ENCODE assay signal across 21 cellular contexts in genomic region chr19:17854061-17854460, GRCh38. TPM values are rescaled to one million over a fixed set of nuclear protein-coding genes. Genes with fewer than 3 reads are reported as not detected.
A peak's percentile ranks its signal among the peaks of the same experiment; 100 is the strongest.
DNase-seq lines count a peak whose midpoint lies in the region; ATAC-seq and TF ChIP-seq lines count a peak whose summit lies in the region.
"Had no signal": no experiment of that assay in that cellular context is flagged by ENCODE, and none has a peak within 500 bp of the region (broad histone marks: within the 10 kb centered on the region; RNA-seq: fewer than 3 reads in every experiment).

No MANE protein-coding gene starts in this region.

- WGBS in mammary epithelial cell (ENCODE audit: low coverage, missing lambda C conversion rate), result 17% methylated on average over 3 of the region's 6 CpGs
- no CpG with 5 or more reads among the region's 6 CpGs for WGBS in mesendoderm (ENCODE audit: extremely low coverage, insufficient coverage, low lambda C conversion rate)
- WGBS in psoas muscle, 3 donors, result 84 to 86% (median 84%) methylated on average over 6 of the region's 6 CpGs

- no peaks in the 10 kb centered on the region for H3K36me3 ChIP-seq in mammary epithelial cell (ENCODE audit: insufficient read depth, low read length)
- no peaks in the 10 kb centered on the region for H3K36me3 ChIP-seq in breast epithelium
- no peaks in the 10 kb centered on the region for H3K36me3 ChIP-seq in Karpas-422 (ENCODE audit: insufficient read depth, low read length)
- H3K36me3 ChIP-seq in mesendoderm (ENCODE audit: control insufficient read depth, insufficient read depth, low read length), result no peaks in the 10 kb centered on the region
- no peaks in the 10 kb centered on the region for H3K36me3 ChIP-seq in psoas muscle (ENCODE audit: insufficient read depth in 1 of 2, low read depth in 1 of 2)

- H3K4me1 ChIP-seq in mammary epithelial cell (ENCODE audit: insufficient read depth, low read length) (peaks cover 9% of the 10 kb centered on the region), breast epithelium (no peaks in the 10 kb centered on the region), Karpas-422 (ENCODE audit: low read length) (peaks cover 8% of the 10 kb centered on the region), mesendoderm (ENCODE audit: control insufficient read depth, low read depth, low read length) (no peaks in the 10 kb centered on the region), psoas muscle (no peaks in the 10 kb centered on the region)
- H3K4me1 ChIP-seq: Caco-2 had no signal

- no peak for ATAC-seq in psoas muscle
- ATAC-seq: A549, HCT116 had no signal

- in situ Hi-C loops in mammary epithelial cell (cut with MboI; ENCODE audit: low sequenced_read_pairs in 2 of 2), result loop anchor here in 1 of 2 donors (10.0 kb wide), 1 partner anchor 409 kb away; the partner anchor contains the start of gene TMEM221

- no peak overlapping the region for H2BK120ac ChIP-seq in mesendoderm (ENCODE audit: low read depth, low read length)

- H3K56ac ChIP-seq in mesendoderm (ENCODE audit: low read length), result peak overlapping the region; percentile 7

- BruUV-seq in mammary epithelial cell (replicated peaks; lab: Mats Ljungman, UMichigan), result no TSS peak

- intact Hi-C loops in mammary epithelial cell (cut with micrococcal nuclease) (loop anchor here (2.0 to 10.0 kb wide), 5 partner anchors 59 to 401 kb away; partner anchors contain the start of gene B3GNT3), breast epithelium (cut with DNase I; ENCODE audit: low total_unique reads) (no loop called here), psoas muscle (cut with DNase I) (loop anchor here in 1 of 2 donors (1.0 to 5.0 kb wide), 2 partner anchors 47 to 147 kb away; no protein-coding TSS in a partner anchor)

- no peak overlapping the region for H3K18ac ChIP-seq in mesendoderm (ENCODE audit: low read length)

- no peak overlapping the region for H3K9ac ChIP-seq in mammary epithelial cell (ENCODE audit: insufficient read depth, low read length)
- no peak overlapping the region for H3K9ac ChIP-seq in Karpas-422 (ENCODE audit: low read length)
- no peak overlapping the region for H3K9ac ChIP-seq in mesendoderm (ENCODE audit: low read length)
- H3K9ac ChIP-seq: GM23248 had no signal

- H4K20me1 ChIP-seq in mammary epithelial cell (ENCODE audit: insufficient read depth, low read length) (no peaks in the 10 kb centered on the region), Karpas-422 (ENCODE audit: insufficient read depth, low read depth, low read length) (no peaks in the 10 kb centered on the region)

- H3K79me1 ChIP-seq in mesendoderm (ENCODE audit: low read length), result no peaks in the 10 kb centered on the region

- H2AFZ ChIP-seq in mammary epithelial cell (ENCODE audit: low read depth, low read length) (peak overlapping the region; percentile 21), Karpas-422 (ENCODE audit: low read length) (no peak overlapping the region)
- H2AFZ ChIP-seq: GM23248 had no signal

- H3K4ac ChIP-seq in mesendoderm (ENCODE audit: low read depth, low read length), result no peak overlapping the region

- no peaks in the 10 kb centered on the region for H3K9me2 ChIP-seq in Karpas-422 (replicated peaks; ENCODE audit: insufficient read depth, low read length)

- H3K27ac ChIP-seq in mammary epithelial cell (ENCODE audit: insufficient read depth, low read depth, low read length), result no peak overlapping the region
- H3K27ac ChIP-seq in breast epithelium, result no peak overlapping the region
- H3K27ac ChIP-seq in Karpas-422 (ENCODE audit: low read length), result no peak overlapping the region
- H3K27ac ChIP-seq in mesendoderm (ENCODE audit: low read depth, low read length), result no peak overlapping the region
- H3K27ac ChIP-seq in psoas muscle, result no peak overlapping the region
- H3K27ac ChIP-seq: 22Rv1, A549, C4-2B, GM23248, HL-60 had no signal

- no peak for DNase-seq in mammary epithelial cell
- no peak for DNase-seq in breast epithelium (ENCODE audit: low spot score in 2 of 2)
- DNase-seq in Karpas-422, result peak; percentile 27
- no peak for DNase-seq in mesendoderm
- no peak for DNase-seq in NCI-H2029 treated with DMSO at 0.1 percent for 48 hours (lab: John Stamatoyannopoulos, UW)
- DNase-seq in psoas muscle, result no peak
- DNase-seq in cortex of kidney (lab: John Stamatoyannopoulos, UW), result no peak
- DNase-seq: AML-193; Caco-2; CD4-positive, alpha-beta T cell; GM23248; H7; HFFc6 had no signal

- H4K8ac ChIP-seq in mesendoderm (ENCODE audit: low read depth, low read length), result no peak overlapping the region

- H3K27me3 ChIP-seq in mammary epithelial cell (ENCODE audit: insufficient read depth, low read length), result no peaks in the 10 kb centered on the region
- no peaks in the 10 kb centered on the region for H3K27me3 ChIP-seq in breast epithelium
- H3K27me3 ChIP-seq in Karpas-422 (ENCODE audit: low read length), result no peaks in the 10 kb centered on the region
- H3K27me3 ChIP-seq in mesendoderm (ENCODE audit: insufficient read depth, low read length, poor library complexity), result no peaks in the 10 kb centered on the region
- no peaks in the 10 kb centered on the region for H3K27me3 ChIP-seq in psoas muscle (ENCODE audit: insufficient read depth in 3 of 3, low read length in 2 of 3)

- no peak overlapping the region for H4K5ac ChIP-seq in mesendoderm (ENCODE audit: low read length)

- H3K79me2 ChIP-seq in mammary epithelial cell (ENCODE audit: insufficient read depth, low read length) (no peaks in the 10 kb centered on the region), Karpas-422 (ENCODE audit: low read length) (no peaks in the 10 kb centered on the region), mesendoderm (ENCODE audit: control insufficient read depth, insufficient read depth, low read length) (no peaks in the 10 kb centered on the region)

- no peak for TF ChIP-seq POLR2A in breast epithelium (IDR thresholded peaks at IDR 0.05)

- H3K4me2 ChIP-seq in mammary epithelial cell (ENCODE audit: insufficient read depth, low read depth, low read length), result no peak overlapping the region
- no peak overlapping the region for H3K4me2 ChIP-seq in Karpas-422 (ENCODE audit: low read depth, low read length, poor library complexity, severe bottlenecking)
- no peak overlapping the region for H3K4me2 ChIP-seq in mesendoderm (ENCODE audit: low read length)
- H3K4me2 ChIP-seq: A549 had no signal

- TF ChIP-seq CTCF in mammary epithelial cell (conservative IDR thresholded peaks at IDR 0.05 in 1 of 2, IDR thresholded peaks at IDR 0.05 in 1 of 2; ENCODE audit: extremely low read depth in 1 of 2, insufficient read depth in 1 of 2, low read depth in 1 of 2, low read length in 2 of 2), result no peak
- TF ChIP-seq CTCF in breast epithelium (IDR thresholded peaks at IDR 0.05), result no peak
- no peak for TF ChIP-seq CTCF in psoas muscle (IDR thresholded peaks at IDR 0.05)

- H3K4me3 ChIP-seq in mammary epithelial cell (replicated peaks in 1 of 3; ENCODE audit: insufficient read depth in 1 of 3, low read depth in 2 of 3, low read length in 3 of 3) (no peak overlapping the region), breast epithelium (no peak overlapping the region), Karpas-422 (ENCODE audit: low read length) (no peak overlapping the region), mesendoderm (ENCODE audit: low read length) (no peak overlapping the region), psoas muscle (no peak overlapping the region)
- H3K4me3 ChIP-seq: A549, GM23248 had no signal

- no peak overlapping the region for H2BK15ac ChIP-seq in mesendoderm (replicated peaks; ENCODE audit: low read depth)

- dilution Hi-C loops in mammary epithelial cell (cut with HindIII; ENCODE audit: low sequenced_read_pairs), result loop anchor here (5.0 to 10.0 kb wide), 4 partner anchors 42 to 182 kb away; partner anchors contain the start of gene CCDC124

- no peaks in the 10 kb centered on the region for H3K9me3 ChIP-seq in mammary epithelial cell (replicated peaks; ENCODE audit: insufficient read depth, low read length)
- H3K9me3 ChIP-seq in breast epithelium, result no peaks in the 10 kb centered on the region
- H3K9me3 ChIP-seq in Karpas-422 (ENCODE audit: low read length), result no peaks in the 10 kb centered on the region
- no peaks in the 10 kb centered on the region for H3K9me3 ChIP-seq in psoas muscle
- H3K9me3 ChIP-seq: A549, Caco-2 had no signal

- CTCF ChIA-PET in mammary epithelial cell (lab: Charles Lee; ENCODE audit: low non-redundant PET), result no interaction called here

- no peak overlapping the region for H2BK5ac ChIP-seq in mesendoderm (ENCODE audit: low read length)

- H2AK5ac ChIP-seq in mesendoderm (ENCODE audit: low read length), result no peak overlapping the region

- H3K23ac ChIP-seq in mesendoderm (ENCODE audit: low read length), result no peak overlapping the region

RNA-seq across cellular contexts. Expression of gene RPL18A, which starts 5.6 kb away (rescaled TPM):
- total RNA-seq in mammary epithelial cell (1,000 to 10,000 TPM; 1,272 to 2,030 TPM), breast epithelium (1,000 to 10,000 TPM; 1,333 to 1,973 (median 1,587) TPM), psoas muscle (1,000 to 10,000 TPM; 1,164 to 1,735 (median 1,510) TPM)
- polyA plus RNA-seq in mammary epithelial cell (1,907 TPM), psoas muscle (1,000 to 10,000 TPM; 2,246 to 3,046 (median 2,399) TPM)
- polyA minus RNA-seq in mammary epithelial cell, result 452 TPM
- total RNA-seq in Karpas-422 (2014; rRNA removed; shearing (Covaris generic); ENCODE audit: low replicate concordance), result 1,678 and 2,364 TPM in 2 replicates
- 2,732 TPM for polyA plus RNA-seq in mesendoderm (2013, experiment 1 of 2)
- polyA plus RNA-seq in mesendoderm (2013, experiment 2 of 2), result 2,732 TPM

RNA-seq across cellular contexts. Expression of gene JAK3, which starts 6.3 kb away (rescaled TPM):
- total RNA-seq in mammary epithelial cell (1 to 10 TPM in 1 of 2 donors, under 1 TPM in 1; 0.31 to 8.2 TPM), breast epithelium (10 to 100 TPM in 1 of 3 donors, 1 to 10 TPM in 2; 2.8 to 13.1 (median 3.5) TPM), psoas muscle (1 to 10 TPM in 3 of 4 donors, under 1 TPM in 1; 0.95 to 4.0 (median 1.1) TPM)
- polyA plus RNA-seq in mammary epithelial cell (0.15 TPM), psoas muscle (under 1 TPM; 0.17 to 0.35 (median 0.31) TPM)
- 0.98 TPM for polyA minus RNA-seq in mammary epithelial cell
- 5.7 and 9.5 TPM in 2 replicates for total RNA-seq in Karpas-422 (2014; rRNA removed; shearing (Covaris generic); ENCODE audit: low replicate concordance)
- 1.2 TPM for polyA plus RNA-seq in mesendoderm (2013, experiment 1 of 2)
- polyA plus RNA-seq in mesendoderm (2013, experiment 2 of 2), result 1.1 TPM
- total RNA-seq: Caco-2 had no signal

RNA-seq across cellular contexts. Expression of gene SLC5A5, which starts 17.7 kb away (rescaled TPM):
- not detected for total RNA-seq in mammary epithelial cell
- polyA plus RNA-seq in mammary epithelial cell, result not detected
- polyA minus RNA-seq in mammary epithelial cell, result not detected
- total RNA-seq in breast epithelium, result not detected
- not detected in 2 replicates for total RNA-seq in Karpas-422 (2014; rRNA removed; shearing (Covaris generic); ENCODE audit: low replicate concordance)
- 0.08 TPM for polyA plus RNA-seq in mesendoderm (2013, experiment 1 of 2)
- 0.13 TPM for polyA plus RNA-seq in mesendoderm (2013, experiment 2 of 2)
- not detected for total RNA-seq in psoas muscle
- polyA plus RNA-seq in psoas muscle, result not detected
- total RNA-seq: GM23248, HFFc6, HT1080 had no signal
- polyA plus RNA-seq: BJ, GM23248, IgD-negative memory B cell had no signal

RNA-seq across cellular contexts. Expression of gene INSL3, which starts 32.7 kb away (rescaled TPM):
- total RNA-seq in mammary epithelial cell, result not detected
- not detected for polyA plus RNA-seq in mammary epithelial cell
- not detected for polyA minus RNA-seq in mammary epithelial cell
- under 1 TPM in 1 of 3 donors, not detected in 2; 0.66 TPM for total RNA-seq in breast epithelium
- not detected in 2 replicates for total RNA-seq in Karpas-422 (2014; rRNA removed; shearing (Covaris generic); ENCODE audit: low replicate concordance)
- polyA plus RNA-seq in mesendoderm (2013, experiment 1 of 2), result 0.14 TPM
- polyA plus RNA-seq in mesendoderm (2013, experiment 2 of 2), result 0.28 TPM
- total RNA-seq in psoas muscle, result not detected
- not detected for polyA plus RNA-seq in psoas muscle
- total RNA-seq: Caco-2, GM23248, H7, HFFc6, HT1080 had no signal
- polyA plus RNA-seq: GM23248 had no signal

RNA-seq across cellular contexts. Expression of gene B3GNT3, which starts 59.1 kb away (rescaled TPM):
- 10 to 100 TPM in 1 of 2 donors, 1 to 10 TPM in 1; 2.3 to 18.6 TPM for total RNA-seq in mammary epithelial cell
- 7.5 TPM for polyA plus RNA-seq in mammary epithelial cell
- polyA minus RNA-seq in mammary epithelial cell, result 11.2 TPM
- 1 to 10 TPM in 2 of 3 donors, under 1 TPM in 1; 0.32 to 6.9 (median 2.0) TPM for total RNA-seq in breast epithelium
- not detected in 2 replicates for total RNA-seq in Karpas-422 (2014; rRNA removed; shearing (Covaris generic); ENCODE audit: low replicate concordance)
- polyA plus RNA-seq in mesendoderm (2013, experiment 1 of 2), result 0.29 TPM
- polyA plus RNA-seq in mesendoderm (2013, experiment 2 of 2), result 0.24 TPM
- under 1 TPM in 1 of 4 donors, not detected in 3; 0.38 TPM for total RNA-seq in psoas muscle
- under 1 TPM in 2 of 3 donors, not detected in 1; 0.03 to 0.08 TPM for polyA plus RNA-seq in psoas muscle
- total RNA-seq: GM23248, HFFc6, HT1080 had no signal
- polyA plus RNA-seq: BJ, GM23248, IgD-negative memory B cell had no signal
